ENCODE assay signal across 9 cellular contexts in the genomic region with DNA sequence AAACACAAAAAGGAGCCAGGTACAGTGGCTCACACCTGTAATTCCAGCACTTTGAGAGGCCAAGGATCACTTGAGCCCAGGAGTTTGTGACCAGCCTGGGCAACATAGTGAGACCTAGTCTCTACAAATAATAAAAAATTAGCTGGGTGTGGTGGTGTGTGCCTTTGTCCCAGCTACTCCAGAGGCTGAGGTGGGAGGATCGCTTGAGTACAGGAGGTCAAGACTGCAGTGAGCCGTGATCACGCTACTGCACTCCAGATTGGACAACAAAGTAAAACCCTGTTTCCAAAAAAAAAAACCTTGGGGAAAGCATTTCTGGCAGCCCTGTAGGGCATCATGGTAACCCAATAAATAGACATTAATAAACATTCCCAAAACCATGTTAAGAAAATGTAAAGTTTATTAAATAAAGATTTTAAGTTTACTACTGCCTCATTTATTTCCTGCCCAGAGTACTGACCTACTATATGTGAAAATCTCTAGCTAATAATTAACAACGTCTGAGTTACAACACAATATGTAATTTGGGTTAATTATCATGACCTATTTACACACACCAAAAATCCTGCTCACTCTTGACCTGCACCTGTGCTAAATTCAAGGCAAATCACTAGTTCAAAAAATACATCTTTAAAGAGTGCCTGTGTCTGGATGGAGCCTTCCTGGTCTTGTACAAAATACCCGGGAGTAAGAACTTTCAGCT. TPM values are rescaled to one million over a fixed set of nuclear protein-coding genes. Genes with fewer than 3 reads are reported as not detected.
A peak's percentile ranks its signal among the peaks of the same experiment; 100 is the strongest.
DNase-seq lines count a peak whose midpoint lies in the region; ATAC-seq and TF ChIP-seq lines count a peak whose summit lies in the region.
"Had no signal": no experiment of that assay in that cellular context is flagged by ENCODE, and none has a peak within 500 bp of the region (broad histone marks: within the 10 kb centered on the region; RNA-seq: fewer than 3 reads in every experiment).

No MANE protein-coding gene starts in this region.

- H3K4me3 ChIP-seq in IMR-90 (ENCODE audit: insufficient read depth, low read depth, low read length): no peak overlapping the region
- no peak overlapping the region for H3K4me3 ChIP-seq in effector memory CD4-positive, alpha-beta T cell (ENCODE audit: insufficient read depth, low read depth, low read length, poor library complexity, severe bottlenecking)
- H3K4me3 ChIP-seq: thoracic aorta had no signal

- no peak overlapping the region for H3K18ac ChIP-seq in IMR-90 (ENCODE audit: low read depth, low read length)

- H3K27me3 ChIP-seq in IMR-90 (ENCODE audit: control insufficient read depth, insufficient read depth, low read length): no peaks in the 10 kb centered on the region
- H3K27me3 ChIP-seq in effector memory CD4-positive, alpha-beta T cell (replicated peaks; ENCODE audit: control insufficient read depth, insufficient read depth, low read length, poor library complexity, severe bottlenecking): no peaks in the 10 kb centered on the region

- no peak for TF ChIP-seq RAD21 in IMR-90 (IDR thresholded peaks at IDR 0.05; ENCODE audit: low read length)

- H3K4me3 Mint-ChIP-seq in activated naive CD8-positive, alpha-beta T cell: no peak overlapping the region
- H3K4me3 Mint-ChIP-seq in progenitor cell of endocrine pancreas (ENCODE audit: low read depth): peak overlapping the region; percentile 12
- H3K4me3 Mint-ChIP-seq: naive B cell had no signal

- no peak overlapping the region for H2BK20ac ChIP-seq in IMR-90 (ENCODE audit: low read depth, low read length)

- no CpG with 5 or more reads among the region's 5 CpGs for WGBS in IMR-90 (ENCODE audit: extremely low coverage in 2 of 2, insufficient read length in 1 of 2), 2 experiments

- in situ Hi-C loops in IMR-90 (cut with MboI; ENCODE audit: low sequenced_read_pairs): no loop called here

- H2AK9ac ChIP-seq in IMR-90 (replicated peaks; ENCODE audit: low read depth, low read length, poor library complexity): no peak overlapping the region

- no peaks in the 10 kb centered on the region for H3K27me3 Mint-ChIP-seq in activated naive CD8-positive, alpha-beta T cell
- no peaks in the 10 kb centered on the region for H3K27me3 Mint-ChIP-seq in progenitor cell of endocrine pancreas
- H3K27me3 Mint-ChIP-seq: naive B cell had no signal

- H3K9me3 ChIP-seq in IMR-90 (ENCODE audit: control insufficient read depth, insufficient read depth, low read length): no peaks in the 10 kb centered on the region
- H3K9me3 ChIP-seq in effector memory CD4-positive, alpha-beta T cell (ENCODE audit: control insufficient read depth, low read length): no peaks in the 10 kb centered on the region
- H3K9me3 ChIP-seq: thoracic aorta had no signal

- intact Hi-C loops in IMR-90 (cut with micrococcal nuclease): no loop called here

- no peak overlapping the region for H2BK15ac ChIP-seq in IMR-90 (ENCODE audit: low read depth, low read length)

- peaks cover 50% of the 10 kb centered on the region for H3K36me3 ChIP-seq in IMR-90 (ENCODE audit: control insufficient read depth, insufficient read depth, low read length)
- H3K36me3 ChIP-seq in effector memory CD4-positive, alpha-beta T cell (ENCODE audit: control insufficient read depth, insufficient read depth, low read length): peaks cover 55% of the 10 kb centered on the region

- H3K9ac ChIP-seq in IMR-90 (ENCODE audit: low read depth, low read length): no peak overlapping the region

- dilution Hi-C loops in IMR-90 (cut with HindIII; ENCODE audit: low sequenced_read_pairs, unreplicated experiment): no loop called here

- H3K9me1 ChIP-seq in IMR-90 (ENCODE audit: insufficient read depth, low read length): no peaks in the 10 kb centered on the region

- H3K14ac ChIP-seq in IMR-90 (replicated peaks; ENCODE audit: low read depth, low read length): no peak overlapping the region

- H3K79me1 ChIP-seq in IMR-90 (ENCODE audit: low read depth in 1 of 2, low read length in 2 of 2): peaks cover 8 to 33% of the 10 kb centered on the region in 2 experiments; a peak in 3 of 4 replicates

- no peaks in the 10 kb centered on the region for H3K36me3 Mint-ChIP-seq in activated naive CD8-positive, alpha-beta T cell
- H3K36me3 Mint-ChIP-seq in progenitor cell of endocrine pancreas (ENCODE audit: insufficient read depth): peaks cover 40% of the 10 kb centered on the region

- no TSS peak for BruUV-seq in IMR-90 (replicated peaks; lab: Mats Ljungman, UMichigan)

- H3K4me1 Mint-ChIP-seq in activated naive CD8-positive, alpha-beta T cell (ENCODE audit: low read depth): peaks cover 41% of the 10 kb centered on the region
- H3K4me1 Mint-ChIP-seq in progenitor cell of endocrine pancreas (ENCODE audit: low read depth): peaks cover 33% of the 10 kb centered on the region

- no peak overlapping the region for H2AFZ ChIP-seq in IMR-90 (replicated peaks; ENCODE audit: low read length, poor library complexity)

- DNase-seq in IMR-90: no peak
- no peak for DNase-seq in progenitor cell of endocrine pancreas (ENCODE audit: low spot score, unreplicated experiment)
- no peak for DNase-seq in effector memory CD4-positive, alpha-beta T cell
- DNase-seq: naive B cell, NCI-H1417 treated with DMSO at 0.1 percent for 48 hours, NCI-H524 treated with DMSO at 0.1 percent for 48 hours had no signal

- no peak overlapping the region for H2AK5ac ChIP-seq in IMR-90 (ENCODE audit: low read depth, low read length)

- TF ChIP-seq CTCF in IMR-90 (conservative IDR thresholded peaks at IDR 0.05; ENCODE audit: low read depth, low read length) (no peak), progenitor cell of endocrine pancreas (IDR thresholded peaks at IDR 0.05; ENCODE audit: unreplicated experiment) (no peak)

- H4K20me1 ChIP-seq in IMR-90 (ENCODE audit: insufficient read depth, low read length): peaks cover 57% of the 10 kb centered on the region

- CTCF ChIA-PET in IMR-90 (lab: Yijun Ruan, JAX): interaction anchor here (0.7 to 1.1 kb wide), 2 partner anchors 141 to 166 kb away, joined by 3 read pairs; no protein-coding TSS in a partner anchor

- H4K8ac ChIP-seq in IMR-90 (ENCODE audit: low read depth in 2 of 2, low read length in 2 of 2): no peak overlapping the region

- no peak overlapping the region for H4K5ac ChIP-seq in IMR-90 (ENCODE audit: low read depth, low read length)

- H4K91ac ChIP-seq in IMR-90 (ENCODE audit: insufficient read depth, low read depth, low read length): no peak overlapping the region

- no peak overlapping the region for H3K27ac ChIP-seq in IMR-90 (ENCODE audit: insufficient read depth, low read length)
- H3K27ac ChIP-seq in effector memory CD4-positive, alpha-beta T cell (ENCODE audit: insufficient read depth, low read length, poor library complexity, severe bottlenecking): no peak overlapping the region
- H3K27ac ChIP-seq: thoracic aorta had no signal

- POLR2A ChIA-PET in IMR-90 (lab: Charles Lee; ENCODE audit: unreplicated experiment): interaction anchor here (0.6 kb wide), 1 partner anchor 135 kb away, joined by 3 read pairs; no protein-coding TSS in a partner anchor

- no peaks in the 10 kb centered on the region for H3K9me3 Mint-ChIP-seq in activated naive CD8-positive, alpha-beta T cell (ENCODE audit: low read depth)
- no peaks in the 10 kb centered on the region for H3K9me3 Mint-ChIP-seq in progenitor cell of endocrine pancreas (ENCODE audit: low read depth)
- H3K9me3 Mint-ChIP-seq: naive B cell had no signal

- H2BK120ac ChIP-seq in IMR-90 (ENCODE audit: low read depth, low read length): no peak overlapping the region

- no peak for TF ChIP-seq POLR2A in IMR-90 (IDR thresholded peaks at IDR 0.05; ENCODE audit: low read depth, low read length)

- no peak overlapping the region for H3K56ac ChIP-seq in IMR-90 (ENCODE audit: extremely low read depth, insufficient read depth, low read length)

- no peak overlapping the region for H3K4ac ChIP-seq in IMR-90 (ENCODE audit: low read depth, low read length)

- peak overlapping the region; percentile 35; the same call in 1 of the 2 replicates for H3K23ac ChIP-seq in IMR-90 (ENCODE audit: low read depth, low read length)

- peak overlapping the region; percentile 8 for H3K27ac Mint-ChIP-seq in activated naive CD8-positive, alpha-beta T cell
- peak overlapping the region; percentile 25 for H3K27ac Mint-ChIP-seq in progenitor cell of endocrine pancreas

- no peak overlapping the region for H2BK5ac ChIP-seq in IMR-90 (ENCODE audit: low read depth, low read length, poor library complexity, severe bottlenecking)

- no peaks in the 10 kb centered on the region for H3K4me1 ChIP-seq in IMR-90 (ENCODE audit: control insufficient read depth, insufficient read depth, low read length)
- peaks cover 10% of the 10 kb centered on the region for H3K4me1 ChIP-seq in effector memory CD4-positive, alpha-beta T cell (ENCODE audit: control insufficient read depth, insufficient read depth, low read length, poor library complexity, severe bottlenecking)

- no peak for ATAC-seq in IMR-90 (ENCODE audit: low read depth)
- ATAC-seq in GM19463 (IDR thresholded peaks at IDR 0.05; ENCODE audit: unreplicated experiment): no peak

- no peak overlapping the region for H3K4me2 ChIP-seq in IMR-90 (ENCODE audit: low read depth, low read length)

RNA-seq across cellular contexts. Expression of a gene that starts 8.4 kb away (rescaled TPM):
- 1,598 and 1,857 TPM in 2 replicates for total RNA-seq in IMR-90 (2012; rRNA removed)
- 1,684 and 1,697 TPM in 2 replicates for polyA plus RNA-seq in IMR-90 (2012; rRNA removed)
- 1,447 and 1,704 TPM in 2 replicates for polyA plus RNA-seq in IMR-90 (2012; cell fraction: cytosol; rRNA removed)
- 506 and 710 TPM in 2 replicates for polyA plus RNA-seq in IMR-90 (2012; cell fraction: nucleus; rRNA removed; ENCODE audit: low replicate concordance)
- 1,931 and 1,938 TPM in 2 replicates for total RNA-seq in progenitor cell of endocrine pancreas

RNA-seq across cellular contexts. Expression of a gene that starts 18.6 kb away (rescaled TPM):
- total RNA-seq in IMR-90 (2012; rRNA removed): 695 and 735 TPM in 2 replicates
- 80.7 and 95.1 TPM in 2 replicates for polyA plus RNA-seq in IMR-90 (2012; rRNA removed)
- polyA plus RNA-seq in IMR-90 (2012; cell fraction: cytosol; rRNA removed): 22.8 and 36.6 TPM in 2 replicates
- 45.0 and 186 TPM in 2 replicates for polyA plus RNA-seq in IMR-90 (2012; cell fraction: nucleus; rRNA removed; ENCODE audit: low replicate concordance)
- total RNA-seq in progenitor cell of endocrine pancreas: 27.2 and 39.8 TPM in 2 replicates

RNA-seq across cellular contexts. Expression of a gene that starts 26.1 kb away (rescaled TPM):
- total RNA-seq in IMR-90 (2012; rRNA removed): 3.3 and 4.3 TPM in 2 replicates
- polyA plus RNA-seq in IMR-90 (2012; rRNA removed): 10.1 TPM in 2 replicates
- polyA plus RNA-seq in IMR-90 (2012; cell fraction: cytosol; rRNA removed): 8.4 and 9.3 TPM in 2 replicates
- polyA plus RNA-seq in IMR-90 (2012; cell fraction: nucleus; rRNA removed; ENCODE audit: low replicate concordance): 42.6 and 48.7 TPM in 2 replicates
- 23.1 and 26.0 TPM in 2 replicates for total RNA-seq in progenitor cell of endocrine pancreas

RNA-seq across cellular contexts. Expression of a gene that starts 36.4 kb away (rescaled TPM):
- total RNA-seq in IMR-90 (2012; rRNA removed): 126 and 136 TPM in 2 replicates
- 28.0 and 34.8 TPM in 2 replicates for polyA plus RNA-seq in IMR-90 (2012; rRNA removed)
- 14.4 and 18.0 TPM in 2 replicates for polyA plus RNA-seq in IMR-90 (2012; cell fraction: cytosol; rRNA removed)
- polyA plus RNA-seq in IMR-90 (2012; cell fraction: nucleus; rRNA removed; ENCODE audit: low replicate concordance): 35.6 and 60.7 TPM in 2 replicates
- 134 and 140 TPM in 2 replicates for total RNA-seq in progenitor cell of endocrine pancreas

RNA-seq across cellular contexts. Expression of a gene that starts 47.3 kb away (rescaled TPM):
- total RNA-seq in IMR-90 (2012; rRNA removed) (4.4 and 5.0 TPM in 2 replicates), progenitor cell of endocrine pancreas (42.7 and 47.0 TPM in 2 replicates)
- 24.7 and 26.1 TPM in 2 replicates for polyA plus RNA-seq in IMR-90 (2012; rRNA removed)
- 13.6 and 18.0 TPM in 2 replicates for polyA plus RNA-seq in IMR-90 (2012; cell fraction: cytosol; rRNA removed)
- 158 and 257 TPM in 2 replicates for polyA plus RNA-seq in IMR-90 (2012; cell fraction: nucleus; rRNA removed; ENCODE audit: low replicate concordance)

Comparison
In these comparisons a context has a peak if more than half of its experiments do, and no peak if none do; other contexts are left out.
1. RNA of a gene that starts 18.6 kb away (total RNA-seq): 695 to 735 TPM in IMR-90; 27.2 to 39.8 TPM in progenitor cell of endocrine pancreas; every median in the first group is over 10 times any median in the second.